In the genomic region with DNA sequence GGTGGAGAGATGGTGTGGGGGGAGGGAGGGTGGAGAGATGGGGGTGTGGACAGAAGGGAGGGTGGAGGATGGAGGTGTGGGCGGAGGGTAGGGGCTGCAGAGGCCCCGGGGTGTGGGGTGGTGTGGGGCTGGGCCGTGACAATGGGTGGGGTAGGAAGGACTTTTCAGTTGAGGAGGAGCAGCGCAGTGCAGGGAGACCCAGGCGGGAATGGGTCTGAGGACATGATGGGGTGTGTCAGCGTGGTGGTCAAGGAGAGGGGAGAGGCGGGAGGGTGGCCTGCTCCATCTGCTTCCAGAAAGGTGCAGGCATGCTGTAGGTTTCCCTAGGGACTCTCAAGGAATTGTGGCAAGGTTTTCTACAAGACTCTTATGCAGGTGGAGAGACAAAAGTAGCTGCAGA, we compare ENCODE assay signal across 22 cellular contexts. TPM values are rescaled to one million over a fixed set of nuclear protein-coding genes. Genes with fewer than 3 reads are reported as not detected.
DNase-seq lines count a peak whose midpoint lies in the region; ATAC-seq and TF ChIP-seq lines count a peak whose summit lies in the region.
"Had no signal": no experiment of that assay in that cellular context is flagged by ENCODE, and none has a peak within 500 bp of the region (broad histone marks: within the 10 kb centered on the region; RNA-seq: fewer than 3 reads in every experiment).

No MANE protein-coding gene starts in this region.

- no peak overlapping the region for H2BK15ac ChIP-seq in H9 (ENCODE audit: low read depth, low read length)

- H3K56ac ChIP-seq in H9 (ENCODE audit: insufficient read length, low read depth, low read length), result no peak overlapping the region

- H3K4me1 Mint-ChIP-seq in activated CD8-positive, alpha-beta memory T cell treated with anti-CD3 and anti-CD28 coated beads, Interleukin-2, amount 10 ng/mL, durations not matched to agents 7 days and 5 days, result peaks cover 11% of the 10 kb centered on the region
- H3K4me1 Mint-ChIP-seq in H9 (peaks cover 8 to 14% of the 10 kb centered on the region in 2 experiments), brain (peaks cover 54% of the 10 kb centered on the region), osteocyte (ENCODE audit: unreplicated experiment) (peaks cover 46% of the 10 kb centered on the region)

- WGBS in H9 (ENCODE audit: extremely low coverage, insufficient read length, low lambda C conversion rate), result no CpG with 5 or more reads among the region's 7 CpGs

- no peaks in the 10 kb centered on the region for H3K79me2 ChIP-seq in H9 (ENCODE audit: insufficient read depth, low read length)

- no peak overlapping the region for H2BK12ac ChIP-seq in H9 (ENCODE audit: insufficient read length, low read depth, low read length)

- H2BK120ac ChIP-seq in H9 (ENCODE audit: low read depth, low read length, poor library complexity, severe bottlenecking), result no peak overlapping the region

- H4K5ac ChIP-seq in H9 (ENCODE audit: insufficient read length, low read depth, low read length), result no peak overlapping the region

- no peak overlapping the region for H2BK5ac ChIP-seq in H9 (ENCODE audit: insufficient read length, low read length)

- H3K4ac ChIP-seq in H9 (ENCODE audit: low read depth, low read length), result no peak overlapping the region

- H3K36me3 Mint-ChIP-seq in activated CD8-positive, alpha-beta memory T cell treated with anti-CD3 and anti-CD28 coated beads, Interleukin-2, amount 10 ng/mL, durations not matched to agents 7 days and 5 days, result no peaks in the 10 kb centered on the region
- peaks cover 0 to 4% (median 2%) of the 10 kb centered on the region in 3 experiments; a peak in 2 of 7 replicates for H3K36me3 Mint-ChIP-seq in H9 (ENCODE audit: insufficient read depth in 1 of 3, low read depth in 3 of 3)
- H3K36me3 Mint-ChIP-seq in brain, result peaks cover 29% of the 10 kb centered on the region
- H3K36me3 Mint-ChIP-seq in osteocyte (ENCODE audit: unreplicated experiment), result peaks cover 5% of the 10 kb centered on the region
- H3K36me3 Mint-ChIP-seq: activated naive CD8-positive, alpha-beta T cell; IgD-negative memory B cell had no signal

- H3K9me3 ChIP-seq in H9 (ENCODE audit: control insufficient read depth, low read depth, low read length), result no peaks in the 10 kb centered on the region

- H3K9ac ChIP-seq in H9 (ENCODE audit: extremely low read depth, insufficient read length, low read length), result no peak overlapping the region

- H2AK5ac ChIP-seq in H9 (ENCODE audit: insufficient read length, low read length), result no peak overlapping the region

- no peak overlapping the region for H4K8ac ChIP-seq in H9 (replicated peaks; ENCODE audit: insufficient read length, low read depth, low read length)

- no peak overlapping the region for H3K27ac ChIP-seq in H9 (ENCODE audit: insufficient read length, low read depth, low read length)
- H3K27ac ChIP-seq: HL-60 had no signal

- H3K79me1 ChIP-seq in H9 (ENCODE audit: insufficient read depth, low read depth, low read length, poor library complexity, severe bottlenecking), result no peaks in the 10 kb centered on the region

- H2AFZ ChIP-seq in H9 (ENCODE audit: low read length), result no peak overlapping the region

- H3K4me3 Mint-ChIP-seq in activated CD8-positive, alpha-beta memory T cell treated with anti-CD3 and anti-CD28 coated beads, Interleukin-2, amount 10 ng/mL, durations not matched to agents 7 days and 5 days, result no peak overlapping the region
- H3K4me3 Mint-ChIP-seq in H9 (no peak overlapping the region), brain (peak overlapping the region in 2 of 5 experiments; percentile 22 to 35), osteocyte (ENCODE audit: unreplicated experiment) (peak overlapping the region; percentile 73)
- H3K4me3 Mint-ChIP-seq: activated CD8-positive, alpha-beta T cell treated with anti-CD3 and anti-CD28 coated beads for 36 hours; endodermal cell; IgD-negative memory B cell; nephron; stimulated activated effector memory CD8-positive, alpha-beta T cell treated with anti-CD3 and anti-CD28 coated beads, Interleukin-12 subunit alpha, Interleukin-12 subunit beta, amount 100 ng/mL, for 72 hours had no signal

- DNase-seq in activated CD8-positive, alpha-beta memory T cell treated with anti-CD3 and anti-CD28 coated beads, Interleukin-2, amount 10 ng/mL, durations not matched to agents 7 days and 5 days, result peak; percentile 36
- DNase-seq in activated CD8-positive, alpha-beta memory T cell treated with anti-CD3 and anti-CD28 coated beads, Interleukin-2, amount 50 U/mL, for 4 hours, result no peak
- no peak for DNase-seq in H9
- peak; percentile 63 for DNase-seq in osteocyte (ENCODE audit: extremely low spot score, unreplicated experiment)
- DNase-seq in NCI-H128 (lab: John Stamatoyannopoulos, UW; ENCODE audit: unreplicated experiment), result no peak
- DNase-seq in NCI-H2171 (lab: John Stamatoyannopoulos, UW), result no peak
- DNase-seq: ACHN; activated CD4-positive, CD25-positive, alpha-beta regulatory T cell; endodermal cell; glutamatergic neuron; left cardiac atrium; midbrain; NCI-H82; posterior cingulate gyrus had no signal

- H3K4me2 ChIP-seq in H9 (ENCODE audit: insufficient read depth, insufficient read length, low read length), result no peak overlapping the region

- no peak overlapping the region for H3K14ac ChIP-seq in H9 (ENCODE audit: insufficient read depth, low read length)

- no peak for TF ChIP-seq CTCF in H9 (conservative IDR thresholded peaks at IDR 0.05)
- no peak for TF ChIP-seq CTCF in brain (conservative IDR thresholded peaks at IDR 0.05)
- TF ChIP-seq CTCF in osteocyte (IDR thresholded peaks at IDR 0.05), result no peak

- no peaks in the 10 kb centered on the region for H3K27me3 Mint-ChIP-seq in activated CD8-positive, alpha-beta memory T cell treated with anti-CD3 and anti-CD28 coated beads, Interleukin-2, amount 10 ng/mL, durations not matched to agents 7 days and 5 days
- H3K27me3 Mint-ChIP-seq in H9 (ENCODE audit: low read depth) (no peaks in the 10 kb centered on the region; the same call in 1 of the 2 replicates), brain (no peaks in the 10 kb centered on the region), osteocyte (ENCODE audit: unreplicated experiment) (no peaks in the 10 kb centered on the region)
- H3K27me3 Mint-ChIP-seq: activated CD8-positive, alpha-beta T cell treated with anti-CD3 and anti-CD28 coated beads for 36 hours had no signal

- H3K23me2 ChIP-seq in H9 (ENCODE audit: insufficient read length, low read depth, low read length, poor library complexity, severe bottlenecking), result no peaks in the 10 kb centered on the region

- no peaks in the 10 kb centered on the region for H3K9me3 Mint-ChIP-seq in activated CD8-positive, alpha-beta memory T cell treated with anti-CD3 and anti-CD28 coated beads, Interleukin-2, amount 10 ng/mL, durations not matched to agents 7 days and 5 days (ENCODE audit: low read depth)
- H3K9me3 Mint-ChIP-seq in H9 (no peaks in the 10 kb centered on the region; a peak in 1 of 5 replicates), brain (peaks cover 0 to 8% (median 3%) of the 10 kb centered on the region in 5 experiments), osteocyte (ENCODE audit: unreplicated experiment) (no peaks in the 10 kb centered on the region)
- H3K9me3 Mint-ChIP-seq: activated CD8-positive, alpha-beta T cell treated with anti-CD3 and anti-CD28 coated beads for 36 hours; endodermal cell; IgD-negative memory B cell; nephron; stimulated activated effector memory CD8-positive, alpha-beta T cell treated with anti-CD3 and anti-CD28 coated beads, Interleukin-12 subunit alpha, Interleukin-12 subunit beta, amount 100 ng/mL, for 72 hours had no signal

- H3K27me3 ChIP-seq in H9 (ENCODE audit: insufficient read depth, low read length), result no peaks in the 10 kb centered on the region

- CTCF ChIA-PET in activated CD8-positive, alpha-beta memory T cell treated with anti-CD3 and anti-CD28 coated beads, Interleukin-2, amount 10 ng/mL, durations not matched to agents 7 days and 5 days (lab: Charles Lee), result no interaction called here

- H3K23ac ChIP-seq in H9 (ENCODE audit: insufficient read length, low read depth, low read length), result no peak overlapping the region

- H4K91ac ChIP-seq in H9 (ENCODE audit: insufficient read length, low read depth, low read length), result no peak overlapping the region

- H4K20me1 ChIP-seq in H9 (ENCODE audit: control insufficient read depth, insufficient read depth, insufficient read length), result no peaks in the 10 kb centered on the region

- no peak overlapping the region for H3K18ac ChIP-seq in H9 (ENCODE audit: insufficient read length, low read depth, low read length)

- H3K4me1 ChIP-seq in H9 (ENCODE audit: insufficient read depth, low read length), result 0 out of 2 replicates have a peak, but pooled peaks cover 2% of the 10 kb centered on the region

- no peak overlapping the region for H3T11ph ChIP-seq in H9 (ENCODE audit: low read length)

- H2BK20ac ChIP-seq in H9 (ENCODE audit: low read depth, low read length, poor library complexity, severe bottlenecking), result no peak overlapping the region

- no peak for ATAC-seq in activated CD8-positive, alpha-beta memory T cell treated with anti-CD3 and anti-CD28 coated beads, Interleukin-2, amount 10 ng/mL, durations not matched to agents 7 days and 5 days
- ATAC-seq in GM21528 (IDR thresholded peaks at IDR 0.05; ENCODE audit: low FRiP score, unreplicated experiment), result no peak

- H3K27ac Mint-ChIP-seq in activated CD8-positive, alpha-beta memory T cell treated with anti-CD3 and anti-CD28 coated beads, Interleukin-2, amount 10 ng/mL, durations not matched to agents 7 days and 5 days, result no peak overlapping the region
- H3K27ac Mint-ChIP-seq in H9 (peak overlapping the region in 2 of 3 experiments; percentile 64 to 68; a peak in 2 of 7 replicates), brain (peak overlapping the region in 4 of 5 experiments; percentile 60 to 95 (median 86)), osteocyte (ENCODE audit: unreplicated experiment) (peak overlapping the region; percentile 91)
- H3K27ac Mint-ChIP-seq: activated CD8-positive, alpha-beta T cell treated with anti-CD3 and anti-CD28 coated beads for 36 hours; activated naive CD8-positive, alpha-beta T cell; endodermal cell; IgD-negative memory B cell; stimulated activated effector memory CD8-positive, alpha-beta T cell treated with anti-CD3 and anti-CD28 coated beads, Interleukin-12 subunit alpha, Interleukin-12 subunit beta, amount 100 ng/mL, for 72 hours had no signal

RNA-seq across cellular contexts. Expression of gene RGS12, which starts 48.9 kb away (rescaled TPM):
- total RNA-seq in activated CD8-positive, alpha-beta memory T cell treated with anti-CD3 and anti-CD28 coated beads, Interleukin-2, amount 10 ng/mL, durations not matched to agents 7 days and 5 days, result 1 to 10 TPM; 2.1 to 5.0 TPM
- total RNA-seq in H9 (2021) (14.0 and 16.9 TPM in 2 replicates), osteocyte (32.5 and 35.6 TPM in 2 replicates)
- polyA plus RNA-seq in brain (ENCODE audit: insufficient read depth, low read depth, low replicate concordance), result 59.4 TPM

Comparison
In these comparisons a context has a peak if more than half of its experiments do, and no peak if none do; other contexts are left out.
1. DNase-seq: peak in activated CD8-positive, alpha-beta memory T cell treated with anti-CD3 and anti-CD28 coated beads, Interleukin-2, amount 10 ng/mL, durations not matched to agents 7 days and 5 days (single experiment) and osteocyte (single experiment); none in activated CD8-positive, alpha-beta memory T cell treated with anti-CD3 and anti-CD28 coated beads, Interleukin-2, amount 50 U/mL, for 4 hours (single experiment), H9 (single experiment), NCI-H128 (single experiment) and NCI-H2171 (single experiment).